Comparison of ENCODE assay signal across 5 cellular contexts in the genomic region with DNA sequence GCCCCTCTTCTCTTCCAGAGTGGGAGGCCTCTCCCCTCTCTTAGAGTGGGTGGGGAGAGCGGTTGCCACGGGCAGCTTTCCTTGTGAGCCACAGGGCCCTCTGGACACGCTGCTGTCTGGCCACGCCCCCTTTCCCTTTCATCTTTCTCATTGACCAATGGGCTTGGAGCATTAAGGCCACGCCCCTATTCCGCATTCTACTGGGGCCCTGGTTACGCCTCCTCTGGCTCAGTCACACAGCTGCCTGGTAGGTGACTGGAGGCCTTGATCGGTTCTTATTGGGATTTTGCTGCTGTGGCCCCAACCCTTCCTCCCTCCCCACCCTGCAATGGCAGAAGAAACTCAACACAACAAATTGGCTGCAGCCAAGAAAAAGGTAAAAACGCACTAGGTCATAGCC. TPM values are rescaled to one million over a fixed set of nuclear protein-coding genes. Genes with fewer than 3 reads are reported as not detected.
"Had no signal": no experiment of that assay in that cellular context is flagged by ENCODE, and none has a peak within 500 bp of the region (broad histone marks: within the 10 kb centered on the region; RNA-seq: fewer than 3 reads in every experiment).

A gene with protein sequence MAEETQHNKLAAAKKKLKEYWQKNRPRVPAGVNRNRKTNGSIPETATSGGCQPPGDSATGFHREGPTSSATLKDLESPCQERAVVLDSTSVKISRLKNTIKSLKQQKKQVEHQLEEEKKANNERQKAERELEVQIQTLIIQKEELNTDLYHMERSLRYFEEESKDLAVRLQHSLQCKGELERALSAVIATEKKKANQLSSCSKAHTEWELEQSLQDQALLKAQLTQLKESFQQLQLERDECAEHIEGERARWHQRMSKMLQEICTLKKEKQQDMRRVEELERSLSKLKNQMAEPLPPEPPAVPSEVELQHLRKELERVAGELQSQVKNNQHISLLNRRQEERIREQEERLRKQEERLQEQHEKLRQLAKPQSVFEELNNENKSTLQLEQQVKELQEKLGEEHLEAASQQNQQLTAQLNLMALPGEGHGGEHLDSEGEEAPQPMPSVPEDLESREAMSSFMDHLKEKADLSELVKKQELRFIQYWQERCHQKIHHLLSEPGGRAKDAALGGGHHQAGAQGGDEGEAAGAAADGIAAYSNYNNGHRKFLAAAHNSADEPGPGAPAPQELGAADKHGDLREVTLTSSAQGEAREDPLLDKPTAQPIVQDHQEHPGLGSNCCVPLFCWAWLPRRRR (plus strand): TSS at position 301 of the 400 bp plus-strand sequence. CDS start 28 bp downstream, at position 329.

RNA-seq across cellular contexts. Expression of the gene that starts here (rescaled TPM):
- total RNA-seq: OCI-LY7, PC-3, PC-9, RPMI7951, SJCRH30 had no signal
